ENCODE assay signal across 8 cellular contexts in the genomic region with DNA sequence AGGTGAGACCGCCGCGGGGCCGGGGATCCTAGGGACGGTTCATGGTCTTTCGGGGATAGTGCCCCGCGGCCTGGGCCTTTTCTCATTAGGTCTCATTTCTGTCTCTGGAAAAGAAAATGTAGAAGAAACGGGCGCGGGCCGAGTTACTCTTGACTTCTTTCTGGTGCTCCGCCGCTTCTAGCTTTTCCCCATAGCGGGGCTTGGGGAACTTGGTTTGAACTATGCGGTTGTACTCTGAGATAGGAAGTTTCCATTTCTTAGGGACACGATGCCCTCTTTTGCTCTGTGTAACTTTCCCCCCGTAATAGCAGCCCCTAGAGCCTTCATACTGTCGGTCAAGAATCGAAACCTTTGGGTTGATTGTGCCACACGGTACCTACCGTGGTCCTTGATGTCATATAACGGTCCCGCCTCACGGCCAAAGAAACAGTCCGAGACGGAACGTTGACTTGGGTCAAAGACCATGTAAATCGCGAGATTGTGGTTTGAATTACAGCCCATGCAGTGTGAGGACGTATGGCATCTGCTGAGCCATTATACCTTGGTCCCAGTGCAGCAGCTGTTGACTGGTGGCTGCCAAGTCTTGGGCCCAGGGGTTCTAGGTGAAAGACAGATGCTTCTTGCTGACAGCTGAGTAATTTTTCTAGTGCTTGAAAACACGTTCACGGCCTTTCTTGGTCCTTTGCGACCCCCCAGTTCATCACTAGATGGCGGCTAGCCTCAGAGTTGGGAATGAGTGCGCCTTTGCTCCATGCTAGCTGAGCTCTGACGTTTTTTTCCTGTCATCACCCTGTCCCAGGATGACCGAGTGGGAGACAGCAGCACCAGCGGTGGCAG. TPM values are rescaled to one million over a fixed set of nuclear protein-coding genes. Genes with fewer than 3 reads are reported as not detected.
DNase-seq lines count a peak whose midpoint lies in the region; ATAC-seq and TF ChIP-seq lines count a peak whose summit lies in the region.

No MANE protein-coding gene starts in this region.

- H3K4me1 Mint-ChIP-seq in activated naive CD4-positive, alpha-beta T cell treated with anti-CD3 and anti-CD28 coated beads for 36 hours (ENCODE audit: low read depth): peaks cover 32% of the 10 kb centered on the region
- peaks cover 42% of the 10 kb centered on the region for H3K4me1 Mint-ChIP-seq in activated CD4-positive, alpha-beta memory T cell treated with anti-CD3 and anti-CD28 coated beads, Interleukin-2, amount 10 ng/mL, durations not matched to agents 7 days and 5 days

- H3K27me3 Mint-ChIP-seq in activated naive CD4-positive, alpha-beta T cell treated with anti-CD3 and anti-CD28 coated beads for 36 hours (ENCODE audit: low read depth): no peaks in the 10 kb centered on the region
- no peaks in the 10 kb centered on the region for H3K27me3 Mint-ChIP-seq in activated CD4-positive, alpha-beta memory T cell treated with anti-CD3 and anti-CD28 coated beads, Interleukin-2, amount 10 ng/mL, durations not matched to agents 7 days and 5 days

- H3K9ac ChIP-seq in iPS-15b (ENCODE audit: low read depth, low read length) (peak overlapping the region; percentile 87), stomach smooth muscle (ENCODE audit: low read length in 2 of 2) (peak overlapping the region; percentile 91 to 97)

- intact Hi-C loops in activated naive CD4-positive, alpha-beta T cell treated with anti-CD3 and anti-CD28 coated beads for 36 hours (cut with micrococcal nuclease): loop anchor here (1.0 to 10.0 kb wide), 5 partner anchors 14 to 163 kb away; a partner anchor contains a TSS

- peak overlapping the region; percentile 91 for H3K4me3 Mint-ChIP-seq in activated naive CD4-positive, alpha-beta T cell treated with anti-CD3 and anti-CD28 coated beads for 36 hours
- peak overlapping the region; percentile 95 for H3K4me3 Mint-ChIP-seq in activated CD4-positive, alpha-beta memory T cell treated with anti-CD3 and anti-CD28 coated beads, Interleukin-2, amount 10 ng/mL, durations not matched to agents 7 days and 5 days

- H3K4me3 ChIP-seq in iPS-15b (ENCODE audit: low read depth, low read length) (peak overlapping the region; percentile 98), stomach smooth muscle (ENCODE audit: low read length in 2 of 2) (peak overlapping the region; percentile 93 to 99)

- no peak for ATAC-seq in omental fat pad (ENCODE audit: low FRiP score)

- H3K9me3 Mint-ChIP-seq in activated naive CD4-positive, alpha-beta T cell treated with anti-CD3 and anti-CD28 coated beads for 36 hours: no peaks in the 10 kb centered on the region
- no peaks in the 10 kb centered on the region for H3K9me3 Mint-ChIP-seq in activated CD4-positive, alpha-beta memory T cell treated with anti-CD3 and anti-CD28 coated beads, Interleukin-2, amount 10 ng/mL, durations not matched to agents 7 days and 5 days

- POLR2A ChIA-PET in activated CD4-positive, alpha-beta memory T cell treated with anti-CD3 and anti-CD28 coated beads, Interleukin-2, amount 10 ng/mL, durations not matched to agents 7 days and 5 days (lab: Charles Lee): interaction anchor here (0.6 to 2.9 kb wide), 9 partner anchors 8 to 204 kb away, joined by 3 to 15 read pairs (median 6); a partner anchor contains a TSS

- peaks cover 37% of the 10 kb centered on the region for H3K36me3 ChIP-seq in iPS-15b (ENCODE audit: control insufficient read depth, insufficient read depth, low read length)
- H3K36me3 ChIP-seq in stomach smooth muscle (ENCODE audit: control insufficient read depth in 2 of 2, insufficient read depth in 2 of 2, low read length in 2 of 2): peaks cover 6 to 10% of the 10 kb centered on the region in 2 donors

- CTCF ChIA-PET in activated naive CD4-positive, alpha-beta T cell treated with anti-CD3 and anti-CD28 coated beads for 36 hours (lab: Charles Lee): no interaction called here
- CTCF ChIA-PET in activated CD4-positive, alpha-beta memory T cell treated with anti-CD3 and anti-CD28 coated beads, Interleukin-2, amount 10 ng/mL, durations not matched to agents 7 days and 5 days (lab: Charles Lee): interaction anchor here (1.6 kb wide), 1 partner anchor 25 kb away, joined by 3 read pairs; a partner anchor contains a TSS

- H3K27ac Mint-ChIP-seq in activated naive CD4-positive, alpha-beta T cell treated with anti-CD3 and anti-CD28 coated beads for 36 hours: peak overlapping the region; percentile 96
- peak overlapping the region; percentile 96 for H3K27ac Mint-ChIP-seq in activated CD4-positive, alpha-beta memory T cell treated with anti-CD3 and anti-CD28 coated beads, Interleukin-2, amount 10 ng/mL, durations not matched to agents 7 days and 5 days

- H3K9me3 ChIP-seq in iPS-15b (ENCODE audit: control insufficient read depth, insufficient read depth, low read length): no peaks in the 10 kb centered on the region
- no peaks in the 10 kb centered on the region for H3K9me3 ChIP-seq in stomach smooth muscle (ENCODE audit: control insufficient read depth in 2 of 2, low read length in 2 of 2)

- H3K27ac ChIP-seq in stomach smooth muscle (ENCODE audit: low read length): peak overlapping the region; percentile 96

- H3K27me3 ChIP-seq in iPS-15b (ENCODE audit: control insufficient read depth, insufficient read depth, low read length) (no peaks in the 10 kb centered on the region), stomach smooth muscle (ENCODE audit: control insufficient read depth in 1 of 2, insufficient read depth in 2 of 2, low read length in 2 of 2) (no peaks in the 10 kb centered on the region)

- TF ChIP-seq CTCF in omental fat pad (IDR thresholded peaks at IDR 0.05): no peak

- H3K36me3 Mint-ChIP-seq in activated naive CD4-positive, alpha-beta T cell treated with anti-CD3 and anti-CD28 coated beads for 36 hours (ENCODE audit: low read depth): peaks cover 43% of the 10 kb centered on the region
- H3K36me3 Mint-ChIP-seq in activated CD4-positive, alpha-beta memory T cell treated with anti-CD3 and anti-CD28 coated beads, Interleukin-2, amount 10 ng/mL, durations not matched to agents 7 days and 5 days (ENCODE audit: low read depth): peaks cover 43% of the 10 kb centered on the region

- H3K4me1 ChIP-seq in iPS-15b (ENCODE audit: control insufficient read depth, insufficient read depth, low read length): peaks cover 5% of the 10 kb centered on the region
- peaks cover 27% of the 10 kb centered on the region for H3K4me1 ChIP-seq in stomach smooth muscle (ENCODE audit: control insufficient read depth, insufficient read depth, low read length)

- DNase-seq in activated naive CD4-positive, alpha-beta T cell treated with anti-CD3 and anti-CD28 coated beads for 36 hours: no peak
- DNase-seq in activated naive CD4-positive, alpha-beta T cell (lab: John Stamatoyannopoulos, UW): no peak
- DNase-seq in activated CD4-positive, alpha-beta memory T cell treated with anti-CD3 and anti-CD28 coated beads, Interleukin-2, amount 10 ng/mL, durations not matched to agents 7 days and 5 days: no peak
- DNase-seq in NCI-H1436 (lab: John Stamatoyannopoulos, UW): no peak
- no peak for DNase-seq in LoVo (ENCODE audit: low spot score)
- no peak for DNase-seq in omental fat pad (ENCODE audit: low spot score)

RNA-seq across cellular contexts. Expression of a gene that starts 0.5 kb away (rescaled TPM):
- total RNA-seq in activated naive CD4-positive, alpha-beta T cell treated with anti-CD3 and anti-CD28 coated beads for 36 hours: 1,000 to 10,000 TPM; 1,806 to 1,853 TPM
- 100 to 1,000 TPM; 785 to 801 TPM for total RNA-seq in activated CD4-positive, alpha-beta memory T cell treated with anti-CD3 and anti-CD28 coated beads, Interleukin-2, amount 10 ng/mL, durations not matched to agents 7 days and 5 days
- 1,000 to 10,000 TPM; 1,379 to 1,993 (median 1,504) TPM for total RNA-seq in omental fat pad

RNA-seq across cellular contexts. Expression of a gene that starts 6.7 kb away (rescaled TPM):
- 1 to 10 TPM; 1.7 to 1.9 TPM for total RNA-seq in activated naive CD4-positive, alpha-beta T cell treated with anti-CD3 and anti-CD28 coated beads for 36 hours
- 1 to 10 TPM; 1.7 TPM for total RNA-seq in activated CD4-positive, alpha-beta memory T cell treated with anti-CD3 and anti-CD28 coated beads, Interleukin-2, amount 10 ng/mL, durations not matched to agents 7 days and 5 days
- 1 to 10 TPM in 3 of 4 donors, under 1 TPM in 1; 0.48 to 4.4 (median 2.1) TPM for total RNA-seq in omental fat pad

RNA-seq across cellular contexts. Expression of a gene that starts 7.9 kb away (rescaled TPM):
- under 1 TPM in 1 of 2 experiments, not detected in 1; 0.32 TPM for total RNA-seq in activated naive CD4-positive, alpha-beta T cell treated with anti-CD3 and anti-CD28 coated beads for 36 hours
- total RNA-seq in activated CD4-positive, alpha-beta memory T cell treated with anti-CD3 and anti-CD28 coated beads, Interleukin-2, amount 10 ng/mL, durations not matched to agents 7 days and 5 days: under 1 TPM in 1 of 2 experiments, not detected in 1; 0.45 TPM
- total RNA-seq in omental fat pad: not detected

RNA-seq across cellular contexts. Expression of a gene that starts 20.9 kb away (rescaled TPM):
- 1 to 10 TPM; 3.4 to 4.8 TPM for total RNA-seq in activated naive CD4-positive, alpha-beta T cell treated with anti-CD3 and anti-CD28 coated beads for 36 hours
- 1 to 10 TPM; 5.2 to 5.5 TPM for total RNA-seq in activated CD4-positive, alpha-beta memory T cell treated with anti-CD3 and anti-CD28 coated beads, Interleukin-2, amount 10 ng/mL, durations not matched to agents 7 days and 5 days
- 10 to 100 TPM in 2 of 4 donors, 1 to 10 TPM in 2; 7.9 to 34.1 (median 9.2) TPM for total RNA-seq in omental fat pad

RNA-seq across cellular contexts. Expression of a gene that starts 25.0 kb away (rescaled TPM):
- total RNA-seq in activated naive CD4-positive, alpha-beta T cell treated with anti-CD3 and anti-CD28 coated beads for 36 hours: under 1 TPM; 0.40 to 0.41 TPM
- total RNA-seq in activated CD4-positive, alpha-beta memory T cell treated with anti-CD3 and anti-CD28 coated beads, Interleukin-2, amount 10 ng/mL, durations not matched to agents 7 days and 5 days: 1 to 10 TPM; 1.1 to 1.2 TPM
- total RNA-seq in omental fat pad: 1 to 10 TPM in 3 of 4 donors, under 1 TPM in 1; 0.74 to 2.4 (median 1.3) TPM
